Comparison of ENCODE assay signal across 23 cellular contexts in the genomic region with DNA sequence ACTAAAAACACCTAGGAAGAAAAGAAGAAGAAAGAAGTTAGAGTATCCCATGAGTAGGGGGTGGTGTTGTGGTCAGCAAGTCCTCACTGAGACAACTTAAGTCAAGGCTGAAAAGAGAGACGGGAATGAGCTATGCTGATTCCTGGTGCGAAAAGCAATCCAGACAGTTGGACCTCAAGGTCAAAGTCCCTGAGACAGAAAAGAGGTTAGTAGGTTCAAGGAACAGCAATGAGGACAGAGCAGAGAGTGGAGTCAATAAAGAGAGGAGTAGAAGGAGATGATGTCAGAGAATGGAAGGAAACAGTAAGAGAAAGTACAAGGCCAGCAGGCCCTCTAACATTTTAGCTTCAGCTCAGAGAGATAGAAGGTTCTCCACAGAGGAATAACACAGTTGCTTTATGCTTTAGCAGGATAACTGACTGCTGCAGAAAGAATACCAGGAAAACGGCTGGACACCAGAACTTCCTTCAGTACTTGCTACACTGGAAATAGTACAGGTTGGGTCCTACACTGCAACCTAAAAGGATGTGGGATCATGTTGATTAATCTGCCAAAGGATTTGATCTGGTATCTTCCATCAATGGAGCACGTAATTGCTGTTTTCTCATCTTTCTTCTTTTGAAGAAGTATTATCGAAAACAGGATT. TPM values are rescaled to one million over a fixed set of nuclear protein-coding genes. Genes with fewer than 3 reads are reported as not detected.
DNase-seq lines count a peak whose midpoint lies in the region; ATAC-seq and TF ChIP-seq lines count a peak whose summit lies in the region.
"Had no signal": no experiment of that assay in that cellular context is flagged by ENCODE, and none has a peak within 500 bp of the region (broad histone marks: within the 10 kb centered on the region; RNA-seq: fewer than 3 reads in every experiment).

No MANE protein-coding gene starts in this region.

- no peak overlapping the region for H3K4me3 ChIP-seq in CD4-positive, CD25-positive, alpha-beta regulatory T cell (ENCODE audit: low read depth, low read length)
- peak overlapping the region in 1 of 4 donors; percentile 3 for H3K4me3 ChIP-seq in Peyer's patch
- no peak overlapping the region for H3K4me3 ChIP-seq in mucosa of descending colon
- H3K4me3 ChIP-seq in gastroesophageal sphincter: no peak overlapping the region
- H3K4me3 ChIP-seq: vagina had no signal

- H3K4me1 ChIP-seq in CD4-positive, CD25-positive, alpha-beta regulatory T cell (ENCODE audit: control insufficient read depth, insufficient read depth, low read length, poor library complexity, severe bottlenecking): peaks cover under 1% of the 10 kb centered on the region
- H3K4me1 ChIP-seq in Peyer's patch: peaks cover 0 to 45% (median 2%) of the 10 kb centered on the region in 4 donors
- peaks cover 37% of the 10 kb centered on the region for H3K4me1 ChIP-seq in mucosa of descending colon (ENCODE audit: low read depth)
- peaks cover 8 to 52% (median 15%) of the 10 kb centered on the region in 3 donors for H3K4me1 ChIP-seq in gastroesophageal sphincter

- TF ChIP-seq POLR2A in Peyer's patch (IDR thresholded peaks at IDR 0.05) (no peak), gastroesophageal sphincter (IDR thresholded peaks at IDR 0.05) (no peak)

- intact Hi-C loops in dendritic cell treated with granulocyte-macrophage colony-stimulating factor and Interleukin-4, amounts not matched to agents 40 ng/mL and 50 ng/mL, for 4 days (cut with micrococcal nuclease): no loop called here
- intact Hi-C loops in mucosa of descending colon (cut with DNase I, micrococcal nuclease): no loop called here

- no peak overlapping the region for H3K27ac ChIP-seq in CD4-positive, CD25-positive, alpha-beta regulatory T cell (ENCODE audit: insufficient read depth, low read length, poor library complexity, severe bottlenecking)
- H3K27ac ChIP-seq in Peyer's patch (peak overlapping the region in 3 of 4 donors; percentile 50 to 71 (median 56)), gastroesophageal sphincter (no peak overlapping the region)
- H3K27ac ChIP-seq: vagina, VCaP had no signal

- DNase-seq in CD4-positive, CD25-positive, alpha-beta regulatory T cell: no peak
- DNase-seq in Peyer's patch (peak in 1 of 3 donors; percentile 61), mucosa of descending colon (peak in 1 of 3 donors; percentile 70), CD1c-positive myeloid dendritic cell (ENCODE audit: extremely low spot score) (no peak), omental fat pad (ENCODE audit: low spot score) (no peak)
- DNase-seq: activated CD4-positive, alpha-beta T cell treated with anti-CD3 and anti-CD28 coated beads, Interleukin-2, amount 10 ng/mL, durations not matched to agents 24 days and 14 days; Kasumi-1; NCI-H1436 treated with DMSO at 0.1 percent for 48 hours; NCI-H226; right cardiac atrium; SHP77; stimulated activated CD4-positive, alpha-beta T cell treated with anti-CD3 and anti-CD28 coated beads, Interleukin-1b, Interleukin-23, amount 100 ng/mL, for 48 hours; stimulated activated naive CD4-positive, alpha-beta T cell treated with Interleukin-2 at 50 U/mL for 16 hours; T-helper 9 cell had no signal

- peaks cover 2% of the 10 kb centered on the region for H3K36me3 ChIP-seq in CD4-positive, CD25-positive, alpha-beta regulatory T cell (ENCODE audit: control insufficient read depth, insufficient read depth, low read length)
- H3K36me3 ChIP-seq in Peyer's patch: no peaks in the 10 kb centered on the region
- H3K36me3 ChIP-seq in mucosa of descending colon (ENCODE audit: low read depth): no peaks in the 10 kb centered on the region
- H3K36me3 ChIP-seq in gastroesophageal sphincter: no peaks in the 10 kb centered on the region
- H3K36me3 ChIP-seq: vagina had no signal

- WGBS in gastroesophageal sphincter (ENCODE audit: low coverage in 1 of 2), 2 donors: 80 to 86% methylated on average over 4 to 5 of the region's 5 CpGs

- H3K36me3 Mint-ChIP-seq in CD4-positive, CD25-positive, alpha-beta regulatory T cell: peaks cover 15% of the 10 kb centered on the region
- peaks cover 40% of the 10 kb centered on the region for H3K36me3 Mint-ChIP-seq in dendritic cell treated with granulocyte-macrophage colony-stimulating factor and Interleukin-4, amounts not matched to agents 40 ng/mL and 50 ng/mL, for 4 days (ENCODE audit: low read depth)
- H3K36me3 Mint-ChIP-seq: memory B cell had no signal

- H3K27me3 Mint-ChIP-seq in CD4-positive, CD25-positive, alpha-beta regulatory T cell: no peaks in the 10 kb centered on the region
- H3K27me3 Mint-ChIP-seq in dendritic cell treated with granulocyte-macrophage colony-stimulating factor and Interleukin-4, amounts not matched to agents 40 ng/mL and 50 ng/mL, for 4 days: no peaks in the 10 kb centered on the region
- H3K27me3 Mint-ChIP-seq: activated CD4-positive, alpha-beta T cell treated with anti-CD3 and anti-CD28 coated beads, Interleukin-2, amount 10 ng/mL, durations not matched to agents 24 days and 14 days had no signal

- TF ChIP-seq CTCF in Peyer's patch (IDR thresholded peaks at IDR 0.05) (no peak), mucosa of descending colon (IDR thresholded peaks at IDR 0.05) (no peak), gastroesophageal sphincter (IDR thresholded peaks at IDR 0.05) (no peak), omental fat pad (IDR thresholded peaks at IDR 0.05) (no peak)

- H3K9me3 ChIP-seq in CD4-positive, CD25-positive, alpha-beta regulatory T cell (ENCODE audit: control insufficient read depth in 2 of 2, low read length in 2 of 2): no peaks in the 10 kb centered on the region
- H3K9me3 ChIP-seq in Peyer's patch (no peaks in the 10 kb centered on the region), mucosa of descending colon (no peaks in the 10 kb centered on the region), gastroesophageal sphincter (no peaks in the 10 kb centered on the region)
- H3K9me3 ChIP-seq: vagina had no signal

- no peak for ATAC-seq in CD4-positive, CD25-positive, alpha-beta regulatory T cell (ENCODE audit: low read depth in 2 of 2)
- ATAC-seq in mucosa of descending colon: peak; percentile 87
- no peak for ATAC-seq in gastroesophageal sphincter
- no peak for ATAC-seq in omental fat pad (ENCODE audit: low FRiP score)
- no peak for ATAC-seq in GM21529 (IDR thresholded peaks at IDR 0.05; ENCODE audit: unreplicated experiment)
- ATAC-seq: Panc1, right cardiac atrium had no signal

- peaks cover 34 to 69% (median 53%) of the 10 kb centered on the region in 4 donors for H3K4me1 Mint-ChIP-seq in CD4-positive, CD25-positive, alpha-beta regulatory T cell
- H3K4me1 Mint-ChIP-seq in dendritic cell treated with granulocyte-macrophage colony-stimulating factor and Interleukin-4, amounts not matched to agents 40 ng/mL and 50 ng/mL, for 4 days (ENCODE audit: low read depth): peaks cover 69% of the 10 kb centered on the region
- H3K4me1 Mint-ChIP-seq: B cell, memory B cell had no signal

- peak overlapping the region in 2 of 3 donors; percentile 48 to 53 for H3K27ac Mint-ChIP-seq in CD4-positive, CD25-positive, alpha-beta regulatory T cell
- peak overlapping the region; percentile 18 for H3K27ac Mint-ChIP-seq in dendritic cell treated with granulocyte-macrophage colony-stimulating factor and Interleukin-4, amounts not matched to agents 40 ng/mL and 50 ng/mL, for 4 days
- H3K27ac Mint-ChIP-seq: activated CD4-positive, alpha-beta T cell treated with anti-CD3 and anti-CD28 coated beads, Interleukin-2, amount 10 ng/mL, durations not matched to agents 24 days and 14 days; B cell; memory B cell had no signal

- no peaks in the 10 kb centered on the region for H3K27me3 ChIP-seq in CD4-positive, CD25-positive, alpha-beta regulatory T cell (ENCODE audit: control insufficient read depth, insufficient read depth, low read length)
- H3K27me3 ChIP-seq in Peyer's patch (no peaks in the 10 kb centered on the region), gastroesophageal sphincter (no peaks in the 10 kb centered on the region)
- H3K27me3 ChIP-seq: vagina had no signal

- H3K9me3 Mint-ChIP-seq in CD4-positive, CD25-positive, alpha-beta regulatory T cell: no peaks in the 10 kb centered on the region
- H3K9me3 Mint-ChIP-seq in dendritic cell treated with granulocyte-macrophage colony-stimulating factor and Interleukin-4, amounts not matched to agents 40 ng/mL and 50 ng/mL, for 4 days: no peaks in the 10 kb centered on the region
- H3K9me3 Mint-ChIP-seq: activated CD4-positive, alpha-beta T cell treated with anti-CD3 and anti-CD28 coated beads, Interleukin-2, amount 10 ng/mL, durations not matched to agents 24 days and 14 days; memory B cell; neural crest cell had no signal

- TF ChIP-seq EP300 in gastroesophageal sphincter (IDR thresholded peaks at IDR 0.05): no peak

- no peak overlapping the region for H3K4me3 Mint-ChIP-seq in CD4-positive, CD25-positive, alpha-beta regulatory T cell
- no peak overlapping the region for H3K4me3 Mint-ChIP-seq in dendritic cell treated with granulocyte-macrophage colony-stimulating factor and Interleukin-4, amounts not matched to agents 40 ng/mL and 50 ng/mL, for 4 days
- H3K4me3 Mint-ChIP-seq: activated CD4-positive, alpha-beta T cell treated with anti-CD3 and anti-CD28 coated beads, Interleukin-2, amount 10 ng/mL, durations not matched to agents 24 days and 14 days; B cell; memory B cell; neural crest cell had no signal

RNA-seq across cellular contexts. Expression of a gene that starts 43.6 kb away (rescaled TPM):
- total RNA-seq in CD4-positive, CD25-positive, alpha-beta regulatory T cell: 79.4 TPM
- 10 to 100 TPM in 3 of 4 donors, 1 to 10 TPM in 1; 8.5 to 20.5 (median 14.0) TPM for polyA plus RNA-seq in CD4-positive, CD25-positive, alpha-beta regulatory T cell
- total RNA-seq in Peyer's patch (10 to 100 TPM; 28.7 to 45.4 (median 33.5) TPM), mucosa of descending colon (100 to 1,000 TPM in 2 of 3 donors, 10 to 100 TPM in 1; 95.9 to 115 (median 104) TPM), gastroesophageal sphincter (10 to 100 TPM; 57.6 to 86.4 (median 70.8) TPM), omental fat pad (10 to 100 TPM; 40.8 to 54.7 (median 53.8) TPM)

Comparison
In these comparisons a context has a peak if more than half of its experiments do, and no peak if none do; other contexts are left out.
1. H3K27ac ChIP-seq: peak in Peyer's patch (3 of 4); none in CD4-positive, CD25-positive, alpha-beta regulatory T cell (single experiment) and gastroesophageal sphincter (0 of 4).